Comparison of ENCODE assay signal across 23 cellular contexts in genomic region chr11:44992181-44992582, GRCh38. TPM values are rescaled to one million over a fixed set of nuclear protein-coding genes. Genes with fewer than 3 reads are reported as not detected.
DNase-seq lines count a peak whose midpoint lies in the region; ATAC-seq and TF ChIP-seq lines count a peak whose summit lies in the region.
"Had no signal": no experiment of that assay in that cellular context is flagged by ENCODE, and none has a peak within 500 bp of the region (broad histone marks: within the 10 kb centered on the region; RNA-seq: fewer than 3 reads in every experiment).

No MANE protein-coding gene starts in this region.

- WGBS in endodermal cell (ENCODE audit: insufficient coverage in 1 of 2, insufficient read length in 1 of 2), 2 experiments = 93 to 95% methylated on average over 3 of the region's 3 CpGs

- no peaks in the 10 kb centered on the region for H3K9me3 ChIP-seq in endodermal cell (ENCODE audit: control insufficient read depth, low read length)
- H3K9me3 ChIP-seq in gastrocnemius medialis = no peaks in the 10 kb centered on the region
- H3K9me3 ChIP-seq: left lung, neutrophil, right lobe of liver, upper lobe of left lung had no signal

- H3K27ac Mint-ChIP-seq in endodermal cell (no peak overlapping the region), endothelial cell (ENCODE audit: unreplicated experiment) (no peak overlapping the region), progenitor cell of endocrine pancreas (no peak overlapping the region)
- H3K27ac Mint-ChIP-seq: stimulated activated naive CD8-positive, alpha-beta T cell treated with anti-CD3 and anti-CD28 coated beads, Interleukin-15, amount 100 ng/mL, for 72 hours had no signal

- H3K9me3 Mint-ChIP-seq in endodermal cell (no peaks in the 10 kb centered on the region), endothelial cell (ENCODE audit: unreplicated experiment) (no peaks in the 10 kb centered on the region), progenitor cell of endocrine pancreas (ENCODE audit: low read depth) (no peaks in the 10 kb centered on the region)
- H3K9me3 Mint-ChIP-seq: stimulated activated naive CD8-positive, alpha-beta T cell treated with anti-CD3 and anti-CD28 coated beads, Interleukin-15, amount 100 ng/mL, for 72 hours had no signal

- TF ChIP-seq CTCF in GM13976 (IDR thresholded peaks at IDR 0.05; ENCODE audit: borderline replicate concordance, control extremely low read depth, extremely low read depth, insufficient read depth, missing control alignments) = no peak
- no peak for TF ChIP-seq CTCF in endodermal cell (conservative IDR thresholded peaks at IDR 0.05)
- no peak for TF ChIP-seq CTCF in gastrocnemius medialis (IDR thresholded peaks at IDR 0.05 in 4 of 5, conservative IDR thresholded peaks at IDR 0.05 in 1 of 5)
- no peak for TF ChIP-seq CTCF in GM13977 (IDR thresholded peaks at IDR 0.05; ENCODE audit: extremely low read depth, insufficient read depth, missing control alignments)
- no peak for TF ChIP-seq CTCF in endothelial cell (IDR thresholded peaks at IDR 0.05; ENCODE audit: unreplicated experiment)
- no peak for TF ChIP-seq CTCF in progenitor cell of endocrine pancreas (IDR thresholded peaks at IDR 0.05; ENCODE audit: unreplicated experiment)

- TF ChIP-seq POLR2A in gastrocnemius medialis (IDR thresholded peaks at IDR 0.05) = no peak

- in situ Hi-C loops in GM13976 (cut with MboI; ENCODE audit: low sequenced_read_pairs, unreplicated experiment) = no loop called here
- in situ Hi-C loops in gastrocnemius medialis (cut with MboI; ENCODE audit: low sequenced_read_pairs in 4 of 4) = no loop called here
- in situ Hi-C loops in GM13977 (cut with MboI; ENCODE audit: low pct_unique_long_range_greater_than_20kb, low sequenced_read_pairs, unreplicated experiment) = no loop called here

- no peak overlapping the region for H3K9ac ChIP-seq in endodermal cell (ENCODE audit: extremely low read depth, low read length, poor library complexity, severe bottlenecking)

- H3K4me3 Mint-ChIP-seq in endodermal cell = no peak overlapping the region
- no peak overlapping the region for H3K4me3 Mint-ChIP-seq in endothelial cell (ENCODE audit: unreplicated experiment)
- H3K4me3 Mint-ChIP-seq in progenitor cell of endocrine pancreas (ENCODE audit: low read depth) = no peak overlapping the region
- H3K4me3 Mint-ChIP-seq: stimulated activated naive CD8-positive, alpha-beta T cell treated with anti-CD3 and anti-CD28 coated beads, Interleukin-15, amount 100 ng/mL, for 72 hours had no signal

- H3K36me3 ChIP-seq in endodermal cell (ENCODE audit: control insufficient read depth, insufficient read depth, low read length) (no peaks in the 10 kb centered on the region), gastrocnemius medialis (no peaks in the 10 kb centered on the region)
- H3K36me3 ChIP-seq: left lung, neutrophil, right lobe of liver, upper lobe of left lung had no signal

- ATAC-seq in gastrocnemius medialis = peak; percentile 59 to 78
- ATAC-seq in GM21515 (IDR thresholded peaks at IDR 0.05; ENCODE audit: unreplicated experiment) = no peak
- ATAC-seq: left lung; right lobe of liver; stimulated activated naive CD8-positive, alpha-beta T cell treated with anti-CD3 and anti-CD28 coated beads, Interleukin-15, amount 100 ng/mL, for 72 hours had no signal

- H3K36me3 Mint-ChIP-seq in endodermal cell (ENCODE audit: low read depth) = no peaks in the 10 kb centered on the region
- H3K36me3 Mint-ChIP-seq in endothelial cell (ENCODE audit: low read depth, unreplicated experiment) = no peaks in the 10 kb centered on the region
- no peaks in the 10 kb centered on the region for H3K36me3 Mint-ChIP-seq in progenitor cell of endocrine pancreas (ENCODE audit: insufficient read depth)

- H3K27me3 ChIP-seq in endodermal cell (ENCODE audit: control insufficient read depth, insufficient read depth, low read length, poor library complexity, severe bottlenecking) = no peaks in the 10 kb centered on the region
- H3K27me3 ChIP-seq in gastrocnemius medialis = no peaks in the 10 kb centered on the region
- H3K27me3 ChIP-seq: left lung, neutrophil, right lobe of liver, upper lobe of left lung had no signal

- H3K4me1 Mint-ChIP-seq in endodermal cell (peaks cover 31% of the 10 kb centered on the region), endothelial cell (ENCODE audit: unreplicated experiment) (peaks cover 36% of the 10 kb centered on the region), progenitor cell of endocrine pancreas (ENCODE audit: low read depth) (no peaks in the 10 kb centered on the region)
- H3K4me1 Mint-ChIP-seq: stimulated activated naive CD8-positive, alpha-beta T cell treated with anti-CD3 and anti-CD28 coated beads, Interleukin-15, amount 100 ng/mL, for 72 hours had no signal

- no peak overlapping the region for H3K27ac ChIP-seq in endodermal cell (ENCODE audit: low read depth, low read length)
- H3K27ac ChIP-seq in gastrocnemius medialis = peak overlapping the region in 3 of 4 donors; percentile 36 to 70 (median 59)
- H3K27ac ChIP-seq: left lung, neutrophil, right lobe of liver, upper lobe of left lung had no signal

- DNase-seq in GM13976 (ENCODE audit: low spot score) (peak; percentile 4), NCI-H446 (lab: John Stamatoyannopoulos, UW) (peak; percentile 76 to 96), endodermal cell (peak; percentile 44), gastrocnemius medialis (peak in 1 of 2 donors; percentile 65), GM13977 (ENCODE audit: low spot score) (no peak), endothelial cell (ENCODE audit: low spot score) (no peak), progenitor cell of endocrine pancreas (ENCODE audit: low spot score, unreplicated experiment) (no peak)
- DNase-seq: activated CD4-positive, alpha-beta T cell treated with anti-CD3 and anti-CD28 coated beads, Interleukin-2, amount 50 U/mL, for 1 hour; activated gamma-delta T cell treated with Interleukin-2 at 50 U/mL for 16 hours; activated T-cell treated with anti-CD3 and anti-CD28 coated beads for 4 hours; effector memory CD4-positive, alpha-beta T cell; H7; Kasumi-1; NCI-H1436; NCI-H226; NK-92 treated with Interleukin-12 subunit alpha and Interleukin-12 subunit beta, amount 100 ng/mL, for 24 hours; right lobe of liver; stimulated activated CD4-positive, alpha-beta T cell treated with anti-CD3 and anti-CD28 coated beads, Interleukin-1b, Interleukin-23, amount 100 ng/mL, for 48 hours; stimulated activated naive CD8-positive, alpha-beta T cell treated with anti-CD3 and anti-CD28 coated beads, Interleukin-15, amount 100 ng/mL, for 72 hours; upper lobe of left lung had no signal

- peaks cover 4% of the 10 kb centered on the region for H3K27me3 Mint-ChIP-seq in endodermal cell (ENCODE audit: insufficient read depth)
- H3K27me3 Mint-ChIP-seq in endothelial cell (ENCODE audit: unreplicated experiment) = peaks cover 10% of the 10 kb centered on the region
- H3K27me3 Mint-ChIP-seq in progenitor cell of endocrine pancreas = peaks cover 14% of the 10 kb centered on the region
- H3K27me3 Mint-ChIP-seq: stimulated activated naive CD8-positive, alpha-beta T cell treated with anti-CD3 and anti-CD28 coated beads, Interleukin-15, amount 100 ng/mL, for 72 hours had no signal

- H3K4me1 ChIP-seq in endodermal cell (ENCODE audit: control insufficient read depth, insufficient read depth, low read length) = no peaks in the 10 kb centered on the region
- H3K4me1 ChIP-seq in gastrocnemius medialis = peaks cover 15 to 19% of the 10 kb centered on the region in 2 donors
- H3K4me1 ChIP-seq: left lung, right lobe of liver had no signal

- no peak overlapping the region for H3K4me3 ChIP-seq in endodermal cell (ENCODE audit: low read length)
- H3K4me3 ChIP-seq in gastrocnemius medialis = no peak overlapping the region
- H3K4me3 ChIP-seq: left lung, right lobe of liver, upper lobe of left lung had no signal

- intact Hi-C loops in gastrocnemius medialis (cut with DNase I; ENCODE audit: low total_unique reads) = no loop called here

RNA-seq across cellular contexts. Expression of gene TP53I11, which starts 41.5 kb away (rescaled TPM):
- total RNA-seq in endodermal cell = 100 to 1,000 TPM; 136 to 203 TPM
- polyA plus RNA-seq in endodermal cell (2013, experiment 1 of 2) = 94.6 TPM
- polyA plus RNA-seq in endodermal cell (2013, experiment 2 of 2) = 91.2 TPM
- total RNA-seq in gastrocnemius medialis = 10 to 100 TPM in 3 of 4 donors, 1 to 10 TPM in 1; 5.4 to 17.2 (median 12.8) TPM
- total RNA-seq in endothelial cell (ENCODE audit: unreplicated experiment) = 149 TPM
- total RNA-seq in progenitor cell of endocrine pancreas = 71.8 and 82.8 TPM in 2 replicates

Comparison
In these comparisons a context has a peak if more than half of its experiments do, and no peak if none do; other contexts are left out.
1. DNase-seq: peak in GM13976 (single experiment), NCI-H446 (2 of 2) and endodermal cell (single experiment); none in GM13977 (single experiment), endothelial cell (single experiment) and progenitor cell of endocrine pancreas (single experiment).